Comparison of ENCODE assay signal across 8 cellular contexts in genomic region chr19:40424637-40425449, GRCh38. TPM values are rescaled to one million over a fixed set of nuclear protein-coding genes. Genes with fewer than 3 reads are reported as not detected.
DNase-seq lines count a peak whose midpoint lies in the region; ATAC-seq and TF ChIP-seq lines count a peak whose summit lies in the region.

No MANE protein-coding gene starts in this region.

- CTCF ChIA-PET in CD8-positive, alpha-beta T cell (lab: Charles Lee): interaction anchor here (0.8 to 2.6 kb wide), 5 partner anchors 9 to 209 kb away, joined by 3 to 7 read pairs (median 3); no protein-coding TSS in a partner anchor

- peak overlapping the region; percentile 53 for H3K9ac ChIP-seq in HUES48 (ENCODE audit: low read depth, low read length)

- no peaks in the 10 kb centered on the region for H3K27me3 ChIP-seq in CD8-positive, alpha-beta T cell (ENCODE audit: insufficient read depth, low read length)
- no peaks in the 10 kb centered on the region for H3K27me3 ChIP-seq in HUES48 (ENCODE audit: control insufficient read depth, insufficient read depth, low read length)

- H3K27ac ChIP-seq in CD8-positive, alpha-beta T cell (ENCODE audit: low read depth, low read length): peak overlapping the region; percentile 91
- H3K27ac ChIP-seq in HUES48 (ENCODE audit: low read depth, low read length): peak overlapping the region; percentile 98
- peak overlapping the region; percentile 86 for H3K27ac ChIP-seq in angular gyrus (ENCODE audit: low read depth, low read length)

- peak overlapping the region; percentile 92 for H3K4me3 Mint-ChIP-seq in CD8-positive, alpha-beta T cell
- H3K4me3 Mint-ChIP-seq in stimulated activated memory B cell treated with anti-CD40 and anti-IgM and Interleukin-4, amounts not matched to agents 10 μg/mL and 1 μg/mL and 100 μg/mL, for 72 hours: peak overlapping the region; percentile 86

- no peaks in the 10 kb centered on the region for H3K27me3 Mint-ChIP-seq in CD8-positive, alpha-beta T cell (ENCODE audit: low read depth)
- no peaks in the 10 kb centered on the region for H3K27me3 Mint-ChIP-seq in stimulated activated memory B cell treated with anti-CD40 and anti-IgM and Interleukin-4, amounts not matched to agents 10 μg/mL and 1 μg/mL and 100 μg/mL, for 72 hours

- TF ChIP-seq CTCF in CD8-positive, alpha-beta T cell (IDR thresholded peaks at IDR 0.05): no peak

- peaks cover 16% of the 10 kb centered on the region for H3K36me3 Mint-ChIP-seq in CD8-positive, alpha-beta T cell
- H3K36me3 Mint-ChIP-seq in stimulated activated memory B cell treated with anti-CD40 and anti-IgM and Interleukin-4, amounts not matched to agents 10 μg/mL and 1 μg/mL and 100 μg/mL, for 72 hours: no peaks in the 10 kb centered on the region

- H3K36me3 ChIP-seq in CD8-positive, alpha-beta T cell (ENCODE audit: insufficient read depth, low read length): peaks cover 3% of the 10 kb centered on the region
- H3K36me3 ChIP-seq in HUES48 (ENCODE audit: control insufficient read depth, insufficient read depth, low read length): peaks cover 10% of the 10 kb centered on the region

- H3K27ac Mint-ChIP-seq in CD8-positive, alpha-beta T cell: peak overlapping the region; percentile 98
- H3K27ac Mint-ChIP-seq in stimulated activated memory B cell treated with anti-CD40 and anti-IgM and Interleukin-4, amounts not matched to agents 10 μg/mL and 1 μg/mL and 100 μg/mL, for 72 hours: peak overlapping the region; percentile 93

- H3K4me3 ChIP-seq in CD8-positive, alpha-beta T cell (ENCODE audit: low read depth, low read length): peak overlapping the region; percentile 92
- peak overlapping the region; percentile 83 for H3K4me3 ChIP-seq in HUES48 (ENCODE audit: low read depth, low read length)

- H3K9me3 ChIP-seq in CD8-positive, alpha-beta T cell (ENCODE audit: low read length): no peaks in the 10 kb centered on the region
- H3K9me3 ChIP-seq in HUES48 (ENCODE audit: control insufficient read depth, insufficient read depth, low read length): no peaks in the 10 kb centered on the region

- ATAC-seq in CD8-positive, alpha-beta T cell: no peak
- no peak for ATAC-seq in stimulated activated memory B cell treated with anti-CD40 and anti-IgM and Interleukin-4, amounts not matched to agents 10 μg/mL and 1 μg/mL and 100 μg/mL, for 72 hours

- H3K9me3 Mint-ChIP-seq in CD8-positive, alpha-beta T cell: no peaks in the 10 kb centered on the region
- H3K9me3 Mint-ChIP-seq in stimulated activated memory B cell treated with anti-CD40 and anti-IgM and Interleukin-4, amounts not matched to agents 10 μg/mL and 1 μg/mL and 100 μg/mL, for 72 hours: no peaks in the 10 kb centered on the region

- peak in 1 of 7 experiments; percentile 18 for DNase-seq in CD8-positive, alpha-beta T cell
- DNase-seq in inferior parietal cortex (ENCODE audit: extremely low spot score): peak; percentile 46
- no peak for DNase-seq in NCI-H1105 (lab: John Stamatoyannopoulos, UW)
- DNase-seq in SHP77 treated with DMSO at 0.1 percent for 48 hours (lab: John Stamatoyannopoulos, UW): no peak
- DNase-seq in A172 (ENCODE audit: low spot score): no peak

- H3K4me1 ChIP-seq in CD8-positive, alpha-beta T cell (ENCODE audit: insufficient read depth, low read length): peaks cover 17% of the 10 kb centered on the region
- H3K4me1 ChIP-seq in HUES48 (ENCODE audit: control insufficient read depth, insufficient read depth, low read length): peaks cover 8% of the 10 kb centered on the region; the same call in 1 of the 2 replicates

- intact Hi-C loops in CD8-positive, alpha-beta T cell (cut with DNase I, micrococcal nuclease): loop anchor here (1.0 to 10.0 kb wide), 10 partner anchors 19 to 1650 kb away; partner anchors contain the start of genes AKT2 (in 2 of the 2), SERTAD3 (in 2 of the 2), C19orf47 (in 1 of the 2) and GRIK5 (in 1 of the 2)

- POLR2A ChIA-PET in CD8-positive, alpha-beta T cell (lab: Charles Lee): interaction anchor here (0.6 to 1.2 kb wide), 4 partner anchors 19 to 77 kb away, joined by 3 to 4 read pairs (median 3); partner anchors contain the start of genes BLVRB, C19orf47, PLD3 and SERTAD3

- H3K4me1 Mint-ChIP-seq in CD8-positive, alpha-beta T cell (ENCODE audit: low read depth): peaks cover 29% of the 10 kb centered on the region
- H3K4me1 Mint-ChIP-seq in stimulated activated memory B cell treated with anti-CD40 and anti-IgM and Interleukin-4, amounts not matched to agents 10 μg/mL and 1 μg/mL and 100 μg/mL, for 72 hours: peaks cover 20% of the 10 kb centered on the region

RNA-seq across cellular contexts. Expression of gene SERTAD1, which starts 0.9 kb away (rescaled TPM):
- 10 to 100 TPM; 36.7 to 38.7 TPM for total RNA-seq in CD8-positive, alpha-beta T cell
- total RNA-seq in A172 (2014; rRNA removed; shearing (Covaris generic)): 10.2 and 10.3 TPM in 2 replicates

RNA-seq across cellular contexts. Expression of gene PRX, which starts 11.7 kb away (rescaled TPM):
- total RNA-seq in CD8-positive, alpha-beta T cell: 1 to 10 TPM; 1.1 to 1.4 TPM
- 1.5 and 2.0 TPM in 2 replicates for total RNA-seq in A172 (2014; rRNA removed; shearing (Covaris generic))

RNA-seq across cellular contexts. Expression of gene SERTAD3, which starts 19.3 kb away (rescaled TPM):
- total RNA-seq in CD8-positive, alpha-beta T cell: 10 to 100 TPM; 27.9 to 33.4 TPM
- total RNA-seq in A172 (2014; rRNA removed; shearing (Covaris generic)): 20.0 and 22.6 TPM in 2 replicates

RNA-seq across cellular contexts. Expression of gene HIPK4, which starts 34.9 kb away (rescaled TPM):
- under 1 TPM in 1 of 2 experiments, not detected in 1; 0.14 TPM for total RNA-seq in CD8-positive, alpha-beta T cell
- 0.38 TPM in 1 of 2 replicates, not detected in the other for total RNA-seq in A172 (2014; rRNA removed; shearing (Covaris generic))

RNA-seq across cellular contexts. Expression of gene BLVRB, which starts 40.7 kb away (rescaled TPM):
- 1 to 10 TPM; 5.1 to 6.4 TPM for total RNA-seq in CD8-positive, alpha-beta T cell
- total RNA-seq in A172 (2014; rRNA removed; shearing (Covaris generic)): 327 and 381 TPM in 2 replicates
